18 cellular contexts compared by ENCODE assay signal in the genomic region with DNA sequence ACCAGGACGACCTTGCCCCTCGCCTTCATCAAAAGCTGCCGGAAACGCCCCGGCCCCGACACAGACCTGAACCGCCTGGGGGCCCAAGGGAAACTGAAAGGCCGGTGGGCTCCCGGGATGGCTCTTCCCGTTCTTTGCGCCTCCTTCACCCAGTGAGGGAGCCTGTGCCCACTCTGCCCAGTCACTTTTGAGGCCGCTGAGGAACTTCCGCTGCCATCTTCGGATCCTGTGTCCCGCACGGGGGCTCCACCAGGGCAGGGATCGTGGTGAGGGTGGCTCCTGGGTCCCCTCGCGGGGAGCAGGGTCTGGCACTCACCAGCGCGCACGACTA.
A peak's percentile ranks its signal among the peaks of the same experiment; 100 is the strongest.
DNase-seq lines count a peak whose midpoint lies in the region; ATAC-seq and TF ChIP-seq lines count a peak whose summit lies in the region.
"Had no signal": no experiment of that assay in that cellular context is flagged by ENCODE, and none has a peak within 500 bp of the region (broad histone marks: within the 10 kb centered on the region; RNA-seq: fewer than 3 reads in every experiment).

No MANE protein-coding gene starts in this region.

- no peaks in the 10 kb centered on the region for H3K36me3 Mint-ChIP-seq in GM23338 (ENCODE audit: low read depth)
- H3K36me3 Mint-ChIP-seq in activated naive CD8-positive, alpha-beta T cell treated with anti-CD3 and anti-CD28 coated beads, Interleukin-2, amount 10 ng/mL, durations not matched to agents 7 days and 5 days = no peaks in the 10 kb centered on the region
- no peaks in the 10 kb centered on the region for H3K36me3 Mint-ChIP-seq in progenitor cell of endocrine pancreas (ENCODE audit: insufficient read depth)
- H3K36me3 Mint-ChIP-seq: IgD-negative memory B cell had no signal

- H3K4me1 ChIP-seq in GM23338 (ENCODE audit: insufficient read depth) (peaks cover 7% of the 10 kb centered on the region; the same call in 1 of the 2 replicates), iPS-20b (ENCODE audit: insufficient read depth, low read length) (no peaks in the 10 kb centered on the region), ascending aorta (no peaks in the 10 kb centered on the region)
- H3K4me1 ChIP-seq: Caco-2, upper lobe of left lung had no signal

- peak; percentile 76 for ATAC-seq in GM23338
- ATAC-seq in activated naive CD8-positive, alpha-beta T cell treated with anti-CD3 and anti-CD28 coated beads, Interleukin-2, amount 10 ng/mL, durations not matched to agents 7 days and 5 days (ENCODE audit: low read depth) = no peak
- ATAC-seq in HG03342 (IDR thresholded peaks at IDR 0.05; ENCODE audit: unreplicated experiment) = no peak
- ATAC-seq: activated CD4-positive, CD25-positive, alpha-beta regulatory T cell treated with anti-CD3 and anti-CD28 coated beads, Interleukin-2, amount 50 U/mL, for 24 hours; stimulated activated naive CD8-positive, alpha-beta T cell treated with anti-CD3 and anti-CD28 coated beads, Interleukin-15, amount 100 ng/mL, for 72 hours had no signal

- H3K4me3 ChIP-seq in GM23338 (peak overlapping the region; percentile 89), iPS-20b (ENCODE audit: low read length) (peak overlapping the region; percentile 46; the same call in 1 of the 2 replicates), ascending aorta (no peak overlapping the region)
- H3K4me3 ChIP-seq: upper lobe of left lung had no signal

- H3K4me3 Mint-ChIP-seq in GM23338 = peak overlapping the region; percentile 89
- H3K4me3 Mint-ChIP-seq in activated naive CD8-positive, alpha-beta T cell treated with anti-CD3 and anti-CD28 coated beads, Interleukin-2, amount 10 ng/mL, durations not matched to agents 7 days and 5 days = peak overlapping the region; percentile 44
- H3K4me3 Mint-ChIP-seq in progenitor cell of endocrine pancreas (ENCODE audit: low read depth) = peak overlapping the region; percentile 52

- H3K36me3 ChIP-seq in GM23338 (ENCODE audit: insufficient read depth) (no peaks in the 10 kb centered on the region), iPS-20b (ENCODE audit: insufficient read depth, low read depth, low read length) (no peaks in the 10 kb centered on the region), ascending aorta (no peaks in the 10 kb centered on the region)
- H3K36me3 ChIP-seq: upper lobe of left lung had no signal

- no peaks in the 10 kb centered on the region for H3F3A ChIP-seq in GM23338 (replicated peaks; ENCODE audit: low read depth)

- no peaks in the 10 kb centered on the region for H3K79me2 ChIP-seq in GM23338 (replicated peaks; ENCODE audit: insufficient read depth)

- H3K4me1 Mint-ChIP-seq in GM23338 (peaks cover 5% of the 10 kb centered on the region; the same call in 2 of the 3 replicates), progenitor cell of endocrine pancreas (ENCODE audit: low read depth) (peaks cover 3% of the 10 kb centered on the region)
- peaks cover 7% of the 10 kb centered on the region for H3K4me1 Mint-ChIP-seq in activated naive CD8-positive, alpha-beta T cell treated with anti-CD3 and anti-CD28 coated beads, Interleukin-2, amount 10 ng/mL, durations not matched to agents 7 days and 5 days
- H3K4me1 Mint-ChIP-seq: nephron had no signal

- peak overlapping the region; percentile 62; the same call in 1 of the 2 replicates for H3K27ac Mint-ChIP-seq in GM23338
- H3K27ac Mint-ChIP-seq in activated naive CD8-positive, alpha-beta T cell treated with anti-CD3 and anti-CD28 coated beads, Interleukin-2, amount 10 ng/mL, durations not matched to agents 7 days and 5 days = no peak overlapping the region
- H3K27ac Mint-ChIP-seq in progenitor cell of endocrine pancreas = no peak overlapping the region
- H3K27ac Mint-ChIP-seq: IgD-negative memory B cell, nephron had no signal

- no peaks in the 10 kb centered on the region for H4K20me1 ChIP-seq in GM23338 (replicated peaks; ENCODE audit: insufficient read depth)

- 0 out of 2 replicates have a peak overlapping the region, but pooled peaks have one; percentile 45 for H3K27ac ChIP-seq in GM23338 (ENCODE audit: low read depth)
- H3K27ac ChIP-seq in iPS-20b (ENCODE audit: low read length) = no peak overlapping the region
- H3K27ac ChIP-seq in ascending aorta = no peak overlapping the region
- H3K27ac ChIP-seq: upper lobe of left lung had no signal

- no peak overlapping the region for H3K9ac ChIP-seq in iPS-20b (ENCODE audit: low read depth, low read length)

- H3K27me3 ChIP-seq in GM23338 (ENCODE audit: insufficient read depth) = peaks cover 13% of the 10 kb centered on the region
- no peaks in the 10 kb centered on the region for H3K27me3 ChIP-seq in iPS-20b (ENCODE audit: insufficient read depth, low read length)
- H3K27me3 ChIP-seq in ascending aorta = no peaks in the 10 kb centered on the region
- H3K27me3 ChIP-seq: upper lobe of left lung had no signal

- POLR2A ChIA-PET in activated naive CD8-positive, alpha-beta T cell treated with anti-CD3 and anti-CD28 coated beads, Interleukin-2, amount 10 ng/mL, durations not matched to agents 7 days and 5 days (lab: Charles Lee) = interaction anchor here (1.9 kb wide), 1 partner anchor 9 kb away, joined by 6 read pairs; no protein-coding TSS in a partner anchor

- DNase-seq in GM23338 (ENCODE audit: low spot score) (peak; percentile 78), progenitor cell of endocrine pancreas (ENCODE audit: low spot score, unreplicated experiment) (no peak), superior temporal gyrus (ENCODE audit: extremely low spot score) (no peak), ascending aorta (ENCODE audit: low spot score in 2 of 2) (no peak)
- no peak for DNase-seq in activated naive CD8-positive, alpha-beta T cell treated with anti-CD3 and anti-CD28 coated beads, Interleukin-2, amount 10 ng/mL, durations not matched to agents 7 days and 5 days
- DNase-seq: Caco-2; foreskin fibroblast; mammary epithelial cell; NCI-H146; NCI-H69; stimulated activated CD4-positive, alpha-beta T cell treated with anti-CD3 and anti-CD28 coated beads, Interleukin-2, amount 100 ng/mL, for 24 hours; stimulated activated naive CD8-positive, alpha-beta T cell treated with anti-CD3 and anti-CD28 coated beads, Interleukin-15, amount 100 ng/mL, for 72 hours had no signal

- peak overlapping the region; percentile 99 for H2AFZ ChIP-seq in GM23338

- H3K27me3 Mint-ChIP-seq in GM23338 (ENCODE audit: insufficient read depth, low read depth, poor library complexity) (peaks cover 17% of the 10 kb centered on the region), progenitor cell of endocrine pancreas (peaks cover 45% of the 10 kb centered on the region)
- no peaks in the 10 kb centered on the region for H3K27me3 Mint-ChIP-seq in activated naive CD8-positive, alpha-beta T cell treated with anti-CD3 and anti-CD28 coated beads, Interleukin-2, amount 10 ng/mL, durations not matched to agents 7 days and 5 days
- H3K27me3 Mint-ChIP-seq: stimulated activated naive CD8-positive, alpha-beta T cell treated with anti-CD3 and anti-CD28 coated beads, Interleukin-15, amount 100 ng/mL, for 72 hours had no signal

- intact Hi-C loops in ascending aorta (cut with DNase I) = no loop called here

- H3K9me3 ChIP-seq in iPS-20b (ENCODE audit: insufficient read depth, low read depth, low read length) = no peaks in the 10 kb centered on the region
- H3K9me3 ChIP-seq in ascending aorta = no peaks in the 10 kb centered on the region
- H3K9me3 ChIP-seq: Caco-2, upper lobe of left lung had no signal

- no peaks in the 10 kb centered on the region for H3K9me2 ChIP-seq in GM23338 (ENCODE audit: insufficient read depth)

- peak in 1 of 2 experiments; percentile 18; a peak in 1 of 4 replicates for TF ChIP-seq CTCF in GM23338 (conservative IDR thresholded peaks at IDR 0.05; ENCODE audit: low read depth in 2 of 2)
- TF ChIP-seq CTCF in progenitor cell of endocrine pancreas (IDR thresholded peaks at IDR 0.05; ENCODE audit: unreplicated experiment) = no peak
- TF ChIP-seq CTCF in ascending aorta (IDR thresholded peaks at IDR 0.05) = no peak

- H3K4me2 ChIP-seq in GM23338 = peak overlapping the region; percentile 88

- no peaks in the 10 kb centered on the region for H3K9me3 Mint-ChIP-seq in GM23338
- no peaks in the 10 kb centered on the region for H3K9me3 Mint-ChIP-seq in activated naive CD8-positive, alpha-beta T cell treated with anti-CD3 and anti-CD28 coated beads, Interleukin-2, amount 10 ng/mL, durations not matched to agents 7 days and 5 days
- H3K9me3 Mint-ChIP-seq in progenitor cell of endocrine pancreas (ENCODE audit: low read depth) = no peaks in the 10 kb centered on the region
- H3K9me3 Mint-ChIP-seq: IgD-negative memory B cell; nephron; stimulated activated naive CD8-positive, alpha-beta T cell treated with anti-CD3 and anti-CD28 coated beads, Interleukin-15, amount 100 ng/mL, for 72 hours had no signal

TF ChIP-seq in GM23338, 12 proteins besides CTCF, POLR2A, EP300 and RAD21 (continues in another document):
- TF ChIP-seq CREB1 (CRISPR knock-in tag; IDR thresholded peaks at IDR 0.05; ENCODE audit: low read depth) = no peak

Comparison
In these comparisons a context has a peak if more than half of its experiments do, and no peak if none do; other contexts are left out.
1. H3K4me3 ChIP-seq: peak in GM23338 (single experiment) and iPS-20b (single experiment); none in ascending aorta (0 of 2).
2. Peak in every context shown above with its lines, with median percentiles within 50 percentile points of each other: H3K4me3 Mint-ChIP-seq.